1 cellular context compared by ENCODE assay signal in the genomic region with DNA sequence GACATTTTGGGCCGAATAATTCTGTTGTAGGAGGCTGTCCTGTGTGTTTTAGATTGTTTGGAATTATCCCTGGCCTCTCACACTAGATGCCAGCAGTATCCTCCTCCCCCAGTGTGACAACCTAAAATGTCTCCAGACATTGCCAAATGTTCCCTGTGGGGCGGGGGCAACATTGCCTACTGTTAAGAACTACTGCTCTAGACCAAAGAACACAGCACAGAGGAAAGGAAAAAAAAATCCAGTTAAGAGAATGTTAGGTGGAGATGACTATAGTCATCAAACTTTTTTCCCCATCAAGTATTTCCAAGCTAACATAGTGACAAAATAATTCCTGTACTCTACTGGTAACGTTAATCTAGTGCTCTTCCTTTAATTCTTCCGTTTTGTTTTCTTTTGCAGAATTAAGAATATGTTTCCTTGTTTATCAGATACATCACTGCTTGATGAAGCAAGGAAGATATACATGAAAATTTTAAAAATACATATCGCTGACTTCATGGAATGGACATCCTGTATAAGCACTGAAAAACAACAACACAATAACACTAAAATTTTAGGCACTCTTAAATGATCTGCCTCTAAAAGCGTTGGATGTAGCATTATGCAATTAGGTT.
TF ChIP-seq lines count a peak whose summit lies in the region.

No MANE protein-coding gene starts in this region.

TF ChIP-seq in SK-N-SH treated with all-trans-retinoic acid at 6 μM for 48 hours, 23 proteins besides CTCF, POLR2A, EP300 and RAD21 (continued from another document):
- TF ChIP-seq, protein P1, sequence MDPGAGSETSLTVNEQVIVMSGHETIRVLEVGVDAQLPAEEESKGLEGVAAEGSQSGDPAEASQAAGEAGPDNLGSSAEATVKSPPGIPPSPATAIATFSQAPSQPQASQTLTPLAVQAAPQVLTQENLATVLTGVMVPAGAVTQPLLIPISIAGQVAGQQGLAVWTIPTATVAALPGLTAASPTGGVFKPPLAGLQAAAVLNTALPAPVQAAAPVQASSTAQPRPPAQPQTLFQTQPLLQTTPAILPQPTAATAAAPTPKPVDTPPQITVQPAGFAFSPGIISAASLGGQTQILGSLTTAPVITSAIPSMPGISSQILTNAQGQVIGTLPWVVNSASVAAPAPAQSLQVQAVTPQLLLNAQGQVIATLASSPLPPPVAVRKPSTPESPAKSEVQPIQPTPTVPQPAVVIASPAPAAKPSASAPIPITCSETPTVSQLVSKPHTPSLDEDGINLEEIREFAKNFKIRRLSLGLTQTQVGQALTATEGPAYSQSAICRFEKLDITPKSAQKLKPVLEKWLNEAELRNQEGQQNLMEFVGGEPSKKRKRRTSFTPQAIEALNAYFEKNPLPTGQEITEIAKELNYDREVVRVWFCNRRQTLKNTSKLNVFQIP (CRISPR knock-in tag; IDR thresholded peaks at IDR 0.05; ENCODE audit: borderline replicate concordance, low read depth), result no peak
- TF ChIP-seq, protein P2, sequence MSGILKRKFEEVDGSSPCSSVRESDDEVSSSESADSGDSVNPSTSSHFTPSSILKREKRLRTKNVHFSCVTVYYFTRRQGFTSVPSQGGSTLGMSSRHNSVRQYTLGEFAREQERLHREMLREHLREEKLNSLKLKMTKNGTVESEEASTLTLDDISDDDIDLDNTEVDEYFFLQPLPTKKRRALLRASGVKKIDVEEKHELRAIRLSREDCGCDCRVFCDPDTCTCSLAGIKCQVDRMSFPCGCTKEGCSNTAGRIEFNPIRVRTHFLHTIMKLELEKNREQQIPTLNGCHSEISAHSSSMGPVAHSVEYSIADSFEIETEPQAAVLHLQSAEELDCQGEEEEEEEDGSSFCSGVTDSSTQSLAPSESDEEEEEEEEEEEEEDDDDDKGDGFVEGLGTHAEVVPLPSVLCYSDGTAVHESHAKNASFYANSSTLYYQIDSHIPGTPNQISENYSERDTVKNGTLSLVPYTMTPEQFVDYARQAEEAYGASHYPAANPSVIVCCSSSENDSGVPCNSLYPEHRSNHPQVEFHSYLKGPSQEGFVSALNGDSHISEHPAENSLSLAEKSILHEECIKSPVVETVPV (CRISPR knock-in tag; IDR thresholded peaks at IDR 0.05), result no peak
- no peak for TF ChIP-seq ZNF70 (CRISPR knock-in tag; IDR thresholded peaks at IDR 0.05)
- no peak for TF ChIP-seq ZNF8 (CRISPR knock-in tag; IDR thresholded peaks at IDR 0.05)
- TF ChIP-seq, protein P3, sequence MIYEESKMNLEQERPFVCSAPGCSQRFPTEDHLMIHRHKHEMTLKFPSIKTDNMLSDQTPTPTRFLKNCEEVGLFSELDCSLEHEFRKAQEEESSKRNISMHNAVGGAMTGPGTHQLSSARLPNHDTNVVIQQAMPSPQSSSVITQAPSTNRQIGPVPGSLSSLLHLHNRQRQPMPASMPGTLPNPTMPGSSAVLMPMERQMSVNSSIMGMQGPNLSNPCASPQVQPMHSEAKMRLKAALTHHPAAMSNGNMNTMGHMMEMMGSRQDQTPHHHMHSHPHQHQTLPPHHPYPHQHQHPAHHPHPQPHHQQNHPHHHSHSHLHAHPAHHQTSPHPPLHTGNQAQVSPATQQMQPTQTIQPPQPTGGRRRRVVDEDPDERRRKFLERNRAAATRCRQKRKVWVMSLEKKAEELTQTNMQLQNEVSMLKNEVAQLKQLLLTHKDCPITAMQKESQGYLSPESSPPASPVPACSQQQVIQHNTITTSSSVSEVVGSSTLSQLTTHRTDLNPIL (CRISPR knock-in tag; IDR thresholded peaks at IDR 0.05; ENCODE audit: low read depth), result no peak
- TF ChIP-seq, protein P4, sequence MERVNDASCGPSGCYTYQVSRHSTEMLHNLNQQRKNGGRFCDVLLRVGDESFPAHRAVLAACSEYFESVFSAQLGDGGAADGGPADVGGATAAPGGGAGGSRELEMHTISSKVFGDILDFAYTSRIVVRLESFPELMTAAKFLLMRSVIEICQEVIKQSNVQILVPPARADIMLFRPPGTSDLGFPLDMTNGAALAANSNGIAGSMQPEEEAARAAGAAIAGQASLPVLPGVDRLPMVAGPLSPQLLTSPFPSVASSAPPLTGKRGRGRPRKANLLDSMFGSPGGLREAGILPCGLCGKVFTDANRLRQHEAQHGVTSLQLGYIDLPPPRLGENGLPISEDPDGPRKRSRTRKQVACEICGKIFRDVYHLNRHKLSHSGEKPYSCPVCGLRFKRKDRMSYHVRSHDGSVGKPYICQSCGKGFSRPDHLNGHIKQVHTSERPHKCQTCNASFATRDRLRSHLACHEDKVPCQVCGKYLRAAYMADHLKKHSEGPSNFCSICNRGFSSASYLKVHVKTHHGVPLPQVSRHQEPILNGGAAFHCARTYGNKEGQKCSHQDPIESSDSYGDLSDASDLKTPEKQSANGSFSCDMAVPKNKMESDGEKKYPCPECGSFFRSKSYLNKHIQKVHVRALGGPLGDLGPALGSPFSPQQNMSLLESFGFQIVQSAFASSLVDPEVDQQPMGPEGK (CRISPR knock-in tag; IDR thresholded peaks at IDR 0.05; ENCODE audit: borderline replicate concordance), result no peak
- TF ChIP-seq ESRRG (CRISPR knock-in tag; IDR thresholded peaks at IDR 0.05), result no peak
- no peak for TF ChIP-seq ZC3H10 (CRISPR knock-in tag; IDR thresholded peaks at IDR 0.05)
- TF ChIP-seq BACH2 (CRISPR knock-in tag; IDR thresholded peaks at IDR 0.05; ENCODE audit: borderline replicate concordance), result no peak
- no peak for TF ChIP-seq ZNF565 (CRISPR knock-in tag; conservative IDR thresholded peaks at IDR 0.05; ENCODE audit: low read depth)
